16 cellular contexts compared by ENCODE assay signal in genomic region chr3:150293401-150294001, GRCh38.
DNase-seq lines count a peak whose midpoint lies in the region; ATAC-seq and TF ChIP-seq lines count a peak whose summit lies in the region.
"Had no signal": no experiment of that assay in that cellular context is flagged by ENCODE, and none has a peak within 500 bp of the region (broad histone marks: within the 10 kb centered on the region; RNA-seq: fewer than 3 reads in every experiment).

No MANE protein-coding gene starts in this region.

- no peak for TF ChIP-seq CTCF in PC-3 (conservative IDR thresholded peaks at IDR 0.05; ENCODE audit: low read depth, low read length)
- no peak for TF ChIP-seq CTCF in epithelial cell of esophagus (IDR thresholded peaks at IDR 0.05; ENCODE audit: insufficient read depth, low read depth, low read length, missing control alignments)
- TF ChIP-seq CTCF in lower leg skin (IDR thresholded peaks at IDR 0.05), result no peak

- H2AFZ ChIP-seq in PC-3 (ENCODE audit: low read length) (no peak overlapping the region), trophoblast cell (ENCODE audit: insufficient read depth, low read length, poor library complexity) (no peak overlapping the region)

- no peak overlapping the region for H2BK5ac ChIP-seq in trophoblast cell (ENCODE audit: low read depth, low read length, poor library complexity)

- POLR2A ChIA-PET in PC-3 (lab: Charles Lee; ENCODE audit: unreplicated experiment), result interaction anchor here (0.7 kb wide), 1 partner anchor 141 kb away, joined by 3 read pairs; no protein-coding TSS in a partner anchor

- H4K91ac ChIP-seq in trophoblast cell (ENCODE audit: low read depth, low read length), result no peak overlapping the region

- H4K12ac ChIP-seq in trophoblast cell (ENCODE audit: low read depth, low read length), result no peak overlapping the region

- H3K9me3 ChIP-seq in PC-3 (ENCODE audit: low read length) (peaks cover 5% of the 10 kb centered on the region; the same call in 1 of the 2 replicates), trophoblast cell (ENCODE audit: insufficient read depth, low read depth, low read length) (no peaks in the 10 kb centered on the region)

- H3K4ac ChIP-seq in trophoblast cell (ENCODE audit: low read depth, low read length), result no peak overlapping the region

- H2AK5ac ChIP-seq in trophoblast cell (ENCODE audit: low read length), result no peak overlapping the region

- no peaks in the 10 kb centered on the region for H3F3A ChIP-seq in PC-3 (ENCODE audit: low read length, unreplicated experiment)

- H3K4me1 ChIP-seq in PC-3 (ENCODE audit: insufficient read depth, low read length) (peaks cover 9% of the 10 kb centered on the region), trophoblast cell (ENCODE audit: control insufficient read depth in 1 of 2, insufficient read depth in 2 of 2, low read length in 2 of 2) (no peaks in the 10 kb centered on the region)

- no peak overlapping the region for H2BK120ac ChIP-seq in trophoblast cell (ENCODE audit: insufficient read depth, low read length, poor library complexity)

- no peak overlapping the region for H3K9ac ChIP-seq in PC-3 (ENCODE audit: low read length)
- no peak overlapping the region for H3K9ac ChIP-seq in trophoblast cell (ENCODE audit: low read length)

- CTCF ChIA-PET in PC-3 (lab: Charles Lee), result no interaction called here

- H3K4me2 ChIP-seq in PC-3 (ENCODE audit: low read length), result no peak overlapping the region
- H3K4me2 ChIP-seq in trophoblast cell (ENCODE audit: low read length), result no peak overlapping the region

- intact Hi-C loops in PC-3 (cut with micrococcal nuclease), result no loop called here
- intact Hi-C loops in lower leg skin (cut with DNase I; ENCODE audit: low total_unique reads), result no loop called here

- H3K27ac ChIP-seq in PC-3 (ENCODE audit: low read length) (no peak overlapping the region), trophoblast cell (ENCODE audit: low read depth, low read length) (no peak overlapping the region)

- H3K36me3 ChIP-seq in PC-3 (ENCODE audit: low read depth, low read length) (no peaks in the 10 kb centered on the region), trophoblast cell (ENCODE audit: control insufficient read depth in 1 of 2, insufficient read depth in 2 of 2, low read length in 2 of 2) (no peaks in the 10 kb centered on the region)

- WGBS in trophoblast cell (ENCODE audit: extremely low coverage, insufficient coverage, insufficient read length), result no CpG with 5 or more reads among the region's 7 CpGs
- WGBS in lower leg skin, 2 donors, result 70 to 80% methylated on average over 7 of the region's 7 CpGs

- no peak overlapping the region for H3K23ac ChIP-seq in trophoblast cell (ENCODE audit: low read length)

- no peaks in the 10 kb centered on the region for H3K79me1 ChIP-seq in trophoblast cell (ENCODE audit: low read length)

- no peak overlapping the region for H4K8ac ChIP-seq in trophoblast cell (ENCODE audit: low read depth, low read length)

- H2BK12ac ChIP-seq in trophoblast cell (ENCODE audit: low read length), result no peak overlapping the region

- no TSS peak for BruUV-seq in PC-3 (replicated peaks; lab: Mats Ljungman, UMichigan)

- no peak overlapping the region for H3K18ac ChIP-seq in trophoblast cell (ENCODE audit: low read length)

- no peaks in the 10 kb centered on the region for H3K9me2 ChIP-seq in PC-3 (replicated peaks; ENCODE audit: low read length)

- H3K14ac ChIP-seq in trophoblast cell (ENCODE audit: low read length), result no peak overlapping the region

- peak; percentile 90 for DNase-seq in GM04503 (ENCODE audit: low read depth)
- DNase-seq in PC-3, result peak; percentile 43
- peak; percentile 50 for DNase-seq in epithelial cell of esophagus (ENCODE audit: low read depth)
- peak; percentile 71 to 93 for DNase-seq in trophoblast cell
- no peak for DNase-seq in NCI-H510A (lab: John Stamatoyannopoulos, UW)
- no peak for DNase-seq in hepatic stellate cell (ENCODE audit: low spot score)
- DNase-seq in lower leg skin (ENCODE audit: low spot score in 2 of 2), result no peak
- DNase-seq: activated naive CD8-positive, alpha-beta T cell treated with anti-CD3 and anti-CD28 coated beads for 36 hours; CD8-positive, alpha-beta T cell; glutamatergic neuron; NCI-H1105 treated with DMSO at 0.1 percent for 48 hours; stimulated activated naive CD8-positive, alpha-beta T cell treated with anti-CD3 and anti-CD28 coated beads, Interleukin-15, amount 100 ng/mL, for 72 hours; SW 1271 had no signal

- no peak for ATAC-seq in PC-3
- ATAC-seq in HG02759 (IDR thresholded peaks at IDR 0.05; ENCODE audit: unreplicated experiment), result no peak
- ATAC-seq: activated CD4-positive, CD25-positive, alpha-beta regulatory T cell treated with anti-CD3 and anti-CD28 coated beads, Interleukin-2, amount 50 U/mL, for 24 hours; CD8-positive, alpha-beta T cell; HepG2; stimulated activated naive CD8-positive, alpha-beta T cell treated with anti-CD3 and anti-CD28 coated beads, Interleukin-15, amount 100 ng/mL, for 72 hours had no signal

- TF ChIP-seq POLR2A in lower leg skin (IDR thresholded peaks at IDR 0.05), result no peak

- H3K27me3 ChIP-seq in PC-3 (ENCODE audit: low read length) (no peaks in the 10 kb centered on the region), trophoblast cell (ENCODE audit: insufficient read depth, low read length) (no peaks in the 10 kb centered on the region)

- no peak overlapping the region for H3K4me3 ChIP-seq in PC-3 (ENCODE audit: low read length)
- H3K4me3 ChIP-seq in epithelial cell of esophagus (ENCODE audit: low read length), result no peak overlapping the region
- no peak overlapping the region for H3K4me3 ChIP-seq in trophoblast cell (ENCODE audit: low read depth, low read length)
- no peak overlapping the region for H3K4me3 ChIP-seq in lower leg skin (ENCODE audit: low read depth, poor library complexity, severe bottlenecking)

- H3K79me2 ChIP-seq in PC-3 (ENCODE audit: low read length) (no peaks in the 10 kb centered on the region), trophoblast cell (ENCODE audit: control insufficient read depth, insufficient read depth, low read length, poor library complexity) (no peaks in the 10 kb centered on the region)

- no peaks in the 10 kb centered on the region for H4K20me1 ChIP-seq in PC-3 (ENCODE audit: low read length)

Comparison
In these comparisons a context has a peak if more than half of its experiments do, and no peak if none do; other contexts are left out.
1. DNase-seq: peak in GM04503 (single experiment), PC-3 (single experiment), epithelial cell of esophagus (single experiment) and trophoblast cell (2 of 2); none in NCI-H510A (single experiment), hepatic stellate cell (single experiment) and lower leg skin (0 of 2).